20 cellular contexts compared by ENCODE assay signal in the genomic region with DNA sequence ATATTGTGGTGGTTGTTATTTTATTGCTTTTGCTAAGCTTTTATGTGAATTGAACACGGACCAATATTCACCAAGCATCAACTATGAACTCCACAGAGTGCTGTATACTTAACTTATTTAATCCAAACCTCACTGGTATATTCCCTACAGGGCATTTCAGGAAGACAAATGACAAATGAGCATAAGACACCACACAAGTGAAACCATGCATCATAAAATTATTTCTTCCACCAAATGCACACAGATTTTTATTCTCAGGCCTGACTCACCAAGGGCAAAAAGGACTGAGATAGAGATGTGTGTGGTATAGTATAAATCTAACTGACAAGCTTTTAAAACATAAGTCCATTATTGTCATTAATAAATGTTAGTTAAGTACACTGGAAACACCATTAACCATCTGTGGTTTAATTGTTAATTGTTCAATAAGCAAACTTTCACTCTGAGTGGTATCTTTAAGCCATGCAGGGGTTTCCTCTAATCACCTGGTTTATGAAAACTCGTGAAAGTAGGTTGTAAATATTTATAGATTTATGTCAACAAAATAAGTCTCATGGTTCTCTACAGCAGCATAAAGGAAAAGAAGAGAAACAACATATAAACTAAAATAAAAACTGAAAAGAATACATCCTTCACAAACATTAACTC.
A peak's percentile ranks its signal among the peaks of the same experiment; 100 is the strongest.
DNase-seq lines count a peak whose midpoint lies in the region; ATAC-seq, FAIRE-seq and TF ChIP-seq lines count a peak whose summit lies in the region.
"Had no signal": no experiment of that assay in that cellular context is flagged by ENCODE, and none has a peak within 500 bp of the region (broad histone marks: within the 10 kb centered on the region; RNA-seq: fewer than 3 reads in every experiment).

No MANE protein-coding gene starts in this region.

- no peak for FAIRE-seq in keratinocyte (lab: Jason Lieb, UNC)
- FAIRE-seq: TTC549 had no signal

- no peaks in the 10 kb centered on the region for H3K27me3 ChIP-seq in keratinocyte (ENCODE audit: control insufficient read depth, extremely low read depth, insufficient read depth, low read length)
- H3K27me3 ChIP-seq: ascending aorta, BE2C had no signal

- peaks cover 10% of the 10 kb centered on the region for H3K4me1 ChIP-seq in keratinocyte (ENCODE audit: control insufficient read depth, extremely low read depth, insufficient read depth, low read length)
- H3K4me1 ChIP-seq: ascending aorta, BE2C, neural progenitor cell had no signal

- peak; percentile 36 to 44 for ATAC-seq in activated CD4-positive, CD25-positive, alpha-beta regulatory T cell treated with anti-CD3 and anti-CD28 coated beads, Interleukin-2, amount 50 U/mL, for 24 hours
- ATAC-seq in GM21825 (IDR thresholded peaks at IDR 0.05; ENCODE audit: unreplicated experiment) (peak; percentile 59), GM19351 (IDR thresholded peaks at IDR 0.05; ENCODE audit: unreplicated experiment) (no peak)
- ATAC-seq: T-cell had no signal

- no peak overlapping the region for H3K4me3 ChIP-seq in keratinocyte (ENCODE audit: control insufficient read depth in 2 of 3, extremely low read depth in 1 of 3, insufficient read depth in 2 of 3, low read depth in 1 of 3, low read length in 3 of 3)
- H3K4me3 ChIP-seq: ascending aorta, neural progenitor cell, skin epidermis had no signal

- no peaks in the 10 kb centered on the region for H3K36me3 ChIP-seq in keratinocyte (ENCODE audit: control insufficient read depth in 2 of 2, extremely low read depth in 1 of 2, insufficient read depth in 2 of 2, low read length in 2 of 2)
- H3K36me3 ChIP-seq: ascending aorta, BE2C, neural progenitor cell had no signal

- no peaks in the 10 kb centered on the region for H3K9me1 ChIP-seq in keratinocyte (ENCODE audit: control insufficient read depth, extremely low read depth, insufficient read depth, low read length)

- no peak for DNase-seq in activated CD4-positive, CD25-positive, alpha-beta regulatory T cell (lab: John Stamatoyannopoulos, UW)
- DNase-seq in RPMI7951 (ENCODE audit: low read depth) (peak; percentile 84), keratinocyte (ENCODE audit: low read depth, low spot score) (no peak), NCI-H345 (lab: John Stamatoyannopoulos, UW) (no peak), globus pallidus (ENCODE audit: low spot score) (no peak)
- DNase-seq: activated CD4-positive, alpha-beta T cell treated with anti-CD3 and anti-CD28 coated beads for 4 hours; BE2C; effector CD8-positive, alpha-beta T cell; glutamatergic neuron; NCI-H748 treated with DMSO at 0.1 percent for 48 hours; SIG-M5; T-cell had no signal

- no peak overlapping the region for H3K4me2 ChIP-seq in keratinocyte (ENCODE audit: control insufficient read depth, extremely low read depth, insufficient read depth, low read depth, low read length)
- H3K4me2 ChIP-seq: neural progenitor cell had no signal

- H2AFZ ChIP-seq in keratinocyte (ENCODE audit: control insufficient read depth, low read length) = no peak overlapping the region
- H2AFZ ChIP-seq: neural progenitor cell had no signal

- H3K9me3 ChIP-seq in keratinocyte (ENCODE audit: control insufficient read depth, low read depth, low read length) = no peaks in the 10 kb centered on the region
- H3K9me3 ChIP-seq: BE2C had no signal

- TF ChIP-seq CTCF in keratinocyte (optimal IDR thresholded peaks at IDR 0.05 in 1 of 3, IDR thresholded peaks at IDR 0.05 in 1 of 3, conservative IDR thresholded peaks at IDR 0.05 in 1 of 3; ENCODE audit: extremely low read depth in 1 of 3, insufficient read depth in 2 of 3, low read length in 3 of 3) = no peak

- peak overlapping the region; percentile 54 for H3K9ac ChIP-seq in keratinocyte (ENCODE audit: control insufficient read depth, extremely low read depth, insufficient read depth, low read length)
- H3K9ac ChIP-seq: neural progenitor cell had no signal

- dilution Hi-C loops in keratinocyte (cut with MboI; ENCODE audit: extremely low pct_ligation_motif_present, low sequenced_read_pairs) = no loop called here

- peak overlapping the region; percentile 90 for H3K27ac ChIP-seq in keratinocyte (ENCODE audit: control insufficient read depth, insufficient read depth, low read length)
- H3K27ac ChIP-seq: 22Rv1, ascending aorta, neural progenitor cell had no signal

- H3K79me2 ChIP-seq in keratinocyte (ENCODE audit: control insufficient read depth, insufficient read depth, low read length) = no peaks in the 10 kb centered on the region

- no peaks in the 10 kb centered on the region for H4K20me1 ChIP-seq in keratinocyte (ENCODE audit: control insufficient read depth, extremely low read depth, insufficient read depth, low read length)
